In genomic region chr6:74066168-74066871, GRCh38 we compare ENCODE assay signal across 20 cellular contexts.
DNase-seq lines count a peak whose midpoint lies in the region; TF ChIP-seq lines count a peak whose summit lies in the region.
"Had no signal": no experiment of that assay in that cellular context is flagged by ENCODE, and none has a peak within 500 bp of the region (broad histone marks: within the 10 kb centered on the region; RNA-seq: fewer than 3 reads in every experiment).

No MANE protein-coding gene starts in this region.

- no peaks in the 10 kb centered on the region for H3K27me3 ChIP-seq in breast epithelium
- no peaks in the 10 kb centered on the region for H3K27me3 ChIP-seq in fibroblast of lung (ENCODE audit: control insufficient read depth, insufficient read depth, low read length)
- no peaks in the 10 kb centered on the region for H3K27me3 ChIP-seq in mesendoderm (ENCODE audit: insufficient read depth, low read length, poor library complexity)
- H3K27me3 ChIP-seq: spleen had no signal

- no peak overlapping the region for H3K56ac ChIP-seq in mesendoderm (ENCODE audit: low read length)

- H2AFZ ChIP-seq in fibroblast of lung (ENCODE audit: low read length): no peak overlapping the region

- no peaks in the 10 kb centered on the region for H3K79me1 ChIP-seq in mesendoderm (ENCODE audit: low read length)

- TF ChIP-seq CTCF in MCF 10A (IDR thresholded peaks at IDR 0.05; ENCODE audit: unreplicated experiment): no peak
- no peak for TF ChIP-seq CTCF in breast epithelium (IDR thresholded peaks at IDR 0.05)
- no peak for TF ChIP-seq CTCF in fibroblast of lung (conservative IDR thresholded peaks at IDR 0.05 in 1 of 2, IDR thresholded peaks at IDR 0.05 in 1 of 2; ENCODE audit: low read depth in 1 of 2, low read length in 2 of 2)

- H3K4me1 ChIP-seq in breast epithelium (no peaks in the 10 kb centered on the region), fibroblast of lung (ENCODE audit: control insufficient read depth, extremely low read depth, insufficient read depth, low read length) (peaks cover 3% of the 10 kb centered on the region), mesendoderm (ENCODE audit: control insufficient read depth, low read depth, low read length) (no peaks in the 10 kb centered on the region)
- H3K4me1 ChIP-seq: spleen had no signal

- H2AK5ac ChIP-seq in mesendoderm (ENCODE audit: low read length): no peak overlapping the region

- DNase-seq in MCF 10A (ENCODE audit: unreplicated experiment): peak; percentile 76
- DNase-seq in breast epithelium (ENCODE audit: low spot score in 2 of 2): no peak
- peak; percentile 27 for DNase-seq in amniotic epithelial cell (ENCODE audit: low read depth)
- peak; percentile 29 to 66 for DNase-seq in fibroblast of lung (ENCODE audit: low read depth in 2 of 2)
- peak; percentile 79 for DNase-seq in skeletal muscle cell (ENCODE audit: low read depth)
- DNase-seq in ecto neural progenitor cell (ENCODE audit: low spot score): no peak
- no peak for DNase-seq in HK-2 (ENCODE audit: unreplicated experiment)
- no peak for DNase-seq in mesendoderm
- DNase-seq: activated CD4-positive, alpha-beta T cell treated with anti-CD3 and anti-CD28 coated beads, Interleukin-2, amount 10 ng/mL, durations not matched to agents 24 days and 14 days; effector CD8-positive, alpha-beta T cell; natural killer cell; NCI-H1092 treated with DMSO at 0.1 percent for 48 hours; NCI-H2081 treated with DMSO at 0.1 percent for 48 hours; NK-92 treated with Interleukin-12 subunit alpha and Interleukin-12 subunit beta, amount 100 ng/mL, for 24 hours; posterior cingulate gyrus; spleen; stimulated activated CD4-positive, alpha-beta T cell treated with anti-CD3 and anti-CD28 coated beads, Interleukin-4, amount 100 ng/mL, for 4 hours had no signal

- no peaks in the 10 kb centered on the region for H3K36me3 Mint-ChIP-seq in MCF 10A (ENCODE audit: insufficient read depth, unreplicated experiment)
- H3K36me3 Mint-ChIP-seq: natural killer cell had no signal

- no peak overlapping the region for H2BK15ac ChIP-seq in mesendoderm (replicated peaks; ENCODE audit: low read depth)

- H3K9ac ChIP-seq in fibroblast of lung (ENCODE audit: insufficient read depth, low read length): no peak overlapping the region
- H3K9ac ChIP-seq in mesendoderm (ENCODE audit: low read length): no peak overlapping the region

- H3K36me3 ChIP-seq in breast epithelium: no peaks in the 10 kb centered on the region
- H3K36me3 ChIP-seq in fibroblast of lung (ENCODE audit: control insufficient read depth, insufficient read depth, low read length): no peaks in the 10 kb centered on the region
- H3K36me3 ChIP-seq in mesendoderm (ENCODE audit: control insufficient read depth, insufficient read depth, low read length): no peaks in the 10 kb centered on the region
- H3K36me3 ChIP-seq: spleen had no signal

- H3K23ac ChIP-seq in mesendoderm (ENCODE audit: low read length): no peak overlapping the region

- no peak overlapping the region for H2BK5ac ChIP-seq in mesendoderm (ENCODE audit: low read length)

- peak overlapping the region; percentile 17 for H3K4me3 Mint-ChIP-seq in MCF 10A (ENCODE audit: unreplicated experiment)
- H3K4me3 Mint-ChIP-seq: activated CD4-positive, alpha-beta T cell treated with anti-CD3 and anti-CD28 coated beads, Interleukin-2, amount 10 ng/mL, durations not matched to agents 24 days and 14 days; activated T-helper 17 cell treated with anti-CD3 and anti-CD28 coated beads, Interleukin-2, amount 50 U/mL, for 72 hours; central memory CD8-positive, alpha-beta T cell; natural killer cell had no signal

- intact Hi-C loops in MCF 10A (cut with micrococcal nuclease): no loop called here
- intact Hi-C loops in breast epithelium (cut with DNase I; ENCODE audit: low total_unique reads): no loop called here

- POLR2A ChIA-PET in MCF 10A (lab: Yijun Ruan, JAX): interaction anchor here (1.8 to 2.1 kb wide), 2 partner anchors 9 kb away, joined by 5 to 8 read pairs; no protein-coding TSS in a partner anchor

- no CpG with 5 or more reads among the region's 10 CpGs for WGBS in mesendoderm (ENCODE audit: extremely low coverage, insufficient coverage, low lambda C conversion rate)

- H3K4me2 ChIP-seq in fibroblast of lung (ENCODE audit: extremely low read depth, insufficient read depth, low read length): peak overlapping the region; percentile 35
- no peak overlapping the region for H3K4me2 ChIP-seq in mesendoderm (ENCODE audit: low read length)

- no peak overlapping the region for H3K4ac ChIP-seq in mesendoderm (ENCODE audit: low read depth, low read length)

- no peak overlapping the region for H2BK120ac ChIP-seq in mesendoderm (ENCODE audit: low read depth, low read length)

- H3K18ac ChIP-seq in mesendoderm (ENCODE audit: low read length): no peak overlapping the region

- peaks cover 11% of the 10 kb centered on the region for H3K4me1 Mint-ChIP-seq in MCF 10A (ENCODE audit: insufficient read depth, unreplicated experiment)
- H3K4me1 Mint-ChIP-seq: activated CD4-positive, alpha-beta T cell treated with anti-CD3 and anti-CD28 coated beads, Interleukin-2, amount 10 ng/mL, durations not matched to agents 24 days and 14 days; activated T-helper 17 cell treated with anti-CD3 and anti-CD28 coated beads, Interleukin-2, amount 50 U/mL, for 72 hours; central memory CD8-positive, alpha-beta T cell; natural killer cell had no signal

- no peak overlapping the region for H3K4me3 ChIP-seq in breast epithelium
- no peak overlapping the region for H3K4me3 ChIP-seq in fibroblast of lung (replicated peaks in 1 of 4; ENCODE audit: control extremely low read depth in 1 of 4, insufficient read depth in 1 of 4, low read depth in 3 of 4, low read length in 4 of 4)
- no peak overlapping the region for H3K4me3 ChIP-seq in skeletal muscle cell (ENCODE audit: low read depth, low read length)
- H3K4me3 ChIP-seq in mesendoderm (ENCODE audit: low read length): no peak overlapping the region
- H3K4me3 ChIP-seq: spleen had no signal

- no peak overlapping the region for H4K8ac ChIP-seq in mesendoderm (ENCODE audit: low read depth, low read length)

- H3K9me3 ChIP-seq in breast epithelium (no peaks in the 10 kb centered on the region), fibroblast of lung (ENCODE audit: control insufficient read depth, insufficient read depth, low read depth, low read length) (no peaks in the 10 kb centered on the region)

- H3K27me3 Mint-ChIP-seq in MCF 10A (ENCODE audit: insufficient read depth, unreplicated experiment): no peaks in the 10 kb centered on the region
- H3K27me3 Mint-ChIP-seq: central memory CD8-positive, alpha-beta T cell had no signal

- no peak for TF ChIP-seq POLR2A in breast epithelium (IDR thresholded peaks at IDR 0.05)

- H3K27ac ChIP-seq in breast epithelium (no peak overlapping the region), fibroblast of lung (ENCODE audit: insufficient read depth, low read length) (no peak overlapping the region), mesendoderm (ENCODE audit: low read depth, low read length) (no peak overlapping the region)
- H3K27ac ChIP-seq: C4-2B, spleen had no signal

- no peak overlapping the region for H4K5ac ChIP-seq in mesendoderm (ENCODE audit: low read length)

- H3K79me2 ChIP-seq in fibroblast of lung (ENCODE audit: control insufficient read depth, insufficient read depth, low read length): no peaks in the 10 kb centered on the region
- H3K79me2 ChIP-seq in mesendoderm (ENCODE audit: control insufficient read depth, insufficient read depth, low read length): no peaks in the 10 kb centered on the region

- H3K27ac Mint-ChIP-seq in MCF 10A (ENCODE audit: low read depth, unreplicated experiment): peak overlapping the region; percentile 43
- H3K27ac Mint-ChIP-seq: activated CD4-positive, alpha-beta T cell treated with anti-CD3 and anti-CD28 coated beads, Interleukin-2, amount 10 ng/mL, durations not matched to agents 24 days and 14 days; activated T-helper 17 cell treated with anti-CD3 and anti-CD28 coated beads, Interleukin-2, amount 50 U/mL, for 72 hours; natural killer cell had no signal

- CTCF ChIA-PET in MCF 10A (lab: Yijun Ruan, JAX): interaction anchor here (0.5 to 3.4 kb wide), 3 partner anchors 25 to 1143 kb away, joined by 4 to 10 read pairs (median 7); no protein-coding TSS in a partner anchor

- no peaks in the 10 kb centered on the region for H4K20me1 ChIP-seq in fibroblast of lung (ENCODE audit: control insufficient read depth, extremely low read depth, insufficient read depth, low read length)

- no peaks in the 10 kb centered on the region for H3K9me3 Mint-ChIP-seq in MCF 10A (ENCODE audit: unreplicated experiment)
- H3K9me3 Mint-ChIP-seq: activated T-helper 17 cell treated with anti-CD3 and anti-CD28 coated beads, Interleukin-2, amount 50 U/mL, for 72 hours; central memory CD8-positive, alpha-beta T cell had no signal

- no TSS peak for BruUV-seq in MCF 10A (replicated peaks; lab: Mats Ljungman, UMichigan)

Comparison
In these comparisons a context has a peak if more than half of its experiments do, and no peak if none do; other contexts are left out.
1. DNase-seq: peak in MCF 10A (single experiment), amniotic epithelial cell (single experiment), fibroblast of lung (2 of 2) and skeletal muscle cell (single experiment); none in breast epithelium (0 of 2), ecto neural progenitor cell (single experiment), HK-2 (single experiment) and mesendoderm (single experiment).